Comparison of ENCODE assay signal across 8 cellular contexts in the genomic region with DNA sequence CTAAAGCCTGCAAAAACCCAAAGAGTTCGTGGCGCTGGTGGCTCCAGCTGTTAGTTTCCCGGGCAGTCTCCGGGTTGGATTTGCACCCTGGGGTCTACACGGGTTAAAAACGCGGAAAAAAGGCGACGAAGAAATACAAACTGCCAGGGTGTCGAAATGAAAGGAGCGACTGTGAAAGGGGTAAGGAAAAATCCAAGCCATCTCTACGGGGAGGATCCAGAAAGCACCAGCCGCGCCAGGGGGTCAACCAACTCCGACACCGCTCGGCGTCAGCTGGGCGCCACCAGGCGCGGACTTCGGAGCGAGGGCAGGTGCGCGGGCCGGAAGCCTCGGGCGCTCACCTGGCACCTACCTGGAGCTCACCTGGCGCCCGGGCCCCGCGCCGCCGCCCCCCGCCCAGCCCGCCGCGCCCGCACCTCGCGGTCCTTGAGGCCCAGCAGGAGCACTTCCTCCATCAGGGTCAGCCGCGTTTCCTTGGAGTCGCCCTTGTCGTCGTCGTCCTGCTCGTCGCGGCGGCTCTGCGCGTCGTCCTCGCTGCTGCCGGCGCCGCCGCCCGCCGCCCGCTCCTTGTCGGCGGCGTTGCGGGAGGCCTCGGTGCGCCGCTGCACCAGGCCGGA. TPM values are rescaled to one million over a fixed set of nuclear protein-coding genes. Genes with fewer than 3 reads are reported as not detected.
DNase-seq lines count a peak whose midpoint lies in the region; ATAC-seq and TF ChIP-seq lines count a peak whose summit lies in the region.

No MANE protein-coding gene starts in this region.

- H3K27ac ChIP-seq in mucosa of rectum (ENCODE audit: low read depth in 2 of 2, low read length in 2 of 2) (peak overlapping the region; percentile 99 to 100), stomach smooth muscle (ENCODE audit: low read length) (peak overlapping the region; percentile 99)

- H3K36me3 ChIP-seq in BE2C (peaks cover 30% of the 10 kb centered on the region), mucosa of rectum (ENCODE audit: control insufficient read depth in 2 of 2, insufficient read depth in 2 of 2, low read length in 2 of 2) (peaks cover 14 to 19% of the 10 kb centered on the region in 2 donors), stomach smooth muscle (ENCODE audit: control insufficient read depth in 2 of 2, insufficient read depth in 2 of 2, low read length in 2 of 2) (peaks cover 2 to 3% of the 10 kb centered on the region in 2 donors)

- TF ChIP-seq CTCF in BE2C (IDR thresholded peaks at IDR 0.05; ENCODE audit: low read depth, low read length) (no peak), epithelial cell of proximal tubule (conservative IDR thresholded peaks at IDR 0.05; ENCODE audit: low read depth, low read length) (no peak)

- H3K9ac ChIP-seq in mucosa of rectum (ENCODE audit: low read depth in 1 of 2, low read length in 2 of 2): peak overlapping the region; percentile 97 to 100
- H3K9ac ChIP-seq in stomach smooth muscle (ENCODE audit: low read length in 2 of 2): peak overlapping the region; percentile 99

- DNase-seq in BE2C: peak; percentile 40
- peak; percentile 65 for DNase-seq in NCI-H510A (lab: John Stamatoyannopoulos, UW)
- peak; percentile 33 for DNase-seq in activated CD8-positive, alpha-beta memory T cell treated with anti-CD3 and anti-CD28 coated beads, Interleukin-2, amount 50 U/mL, for 4 hours
- DNase-seq in epithelial cell of proximal tubule (ENCODE audit: low read depth): no peak

- H3K4me1 ChIP-seq in BE2C (peaks cover 2% of the 10 kb centered on the region; the same call in 1 of the 2 replicates), mucosa of rectum (ENCODE audit: control insufficient read depth in 2 of 2, insufficient read depth in 2 of 2, low read length in 2 of 2) (peaks cover 2 to 8% of the 10 kb centered on the region in 2 donors), stomach smooth muscle (ENCODE audit: control insufficient read depth, insufficient read depth, low read length) (peaks cover 15% of the 10 kb centered on the region)

- H3K9me3 ChIP-seq in BE2C (no peaks in the 10 kb centered on the region), mucosa of rectum (ENCODE audit: control insufficient read depth in 2 of 2, low read length in 2 of 2) (no peaks in the 10 kb centered on the region), stomach smooth muscle (ENCODE audit: control insufficient read depth in 2 of 2, low read length in 2 of 2) (no peaks in the 10 kb centered on the region)

- ATAC-seq in GM19324 (IDR thresholded peaks at IDR 0.05; ENCODE audit: low FRiP score, unreplicated experiment) (peak; percentile 34), HG03354 (IDR thresholded peaks at IDR 0.05; ENCODE audit: poor library complexity, severe bottlenecking, unreplicated experiment) (peak; percentile 33)

- peak overlapping the region; percentile 89 for H3K4me3 ChIP-seq in BE2C (ENCODE audit: low read depth, low read length)
- peak overlapping the region; percentile 85 for H3K4me3 ChIP-seq in epithelial cell of proximal tubule (ENCODE audit: low read depth, low read length)
- peak overlapping the region; percentile 93 to 97 for H3K4me3 ChIP-seq in mucosa of rectum (ENCODE audit: low read length in 2 of 2)
- peak overlapping the region; percentile 92 to 96 for H3K4me3 ChIP-seq in stomach smooth muscle (ENCODE audit: low read length in 2 of 2)

- H3K27me3 ChIP-seq in BE2C (no peaks in the 10 kb centered on the region), mucosa of rectum (ENCODE audit: control insufficient read depth in 2 of 2, insufficient read depth in 2 of 2, low read length in 2 of 2) (no peaks in the 10 kb centered on the region), stomach smooth muscle (ENCODE audit: control insufficient read depth in 1 of 2, insufficient read depth in 2 of 2, low read length in 2 of 2) (no peaks in the 10 kb centered on the region)

RNA-seq across cellular contexts. Expression of a gene that starts 0.6 kb away (rescaled TPM):
- polyA plus RNA-seq in BE2C (2012; ENCODE audit: insufficient read depth, insufficient read length, low read depth): 83.1 TPM
- total RNA-seq in epithelial cell of proximal tubule: 65.0 and 83.8 TPM in 2 replicates
